Comparison of ENCODE assay signal across 17 cellular contexts in genomic region chrX:43573441-43574015, GRCh38.
"Had no signal": no experiment of that assay in that cellular context is flagged by ENCODE, and none has a peak within 500 bp of the region (broad histone marks: within the 10 kb centered on the region; RNA-seq: fewer than 3 reads in every experiment).

No MANE protein-coding gene starts in this region.

- ATAC-seq: naive thymus-derived CD8-positive, alpha-beta T cell; right cardiac atrium; stimulated activated effector memory CD8-positive, alpha-beta T cell treated with anti-CD3 and anti-CD28 coated beads, Interleukin-12 subunit alpha, Interleukin-12 subunit beta, amount 100 ng/mL, for 72 hours; stimulated activated naive CD8-positive, alpha-beta T cell treated with anti-CD3 and anti-CD28 coated beads, Interleukin-15, Interleukin-2, amounts not matched to agents 100 U/mL and 50 U/mL, for 24 hours; upper lobe of right lung had no signal

- DNase-seq: erythroblast; foreskin melanocyte; head of caudate nucleus; kidney; mesendoderm; naive thymus-derived CD8-positive, alpha-beta T cell; right cardiac atrium; stimulated activated CD4-positive, alpha-beta T cell treated with anti-CD3 and anti-CD28 coated beads, Interleukin-4, amount 100 ng/mL, for 1 hour; stimulated activated CD8-positive, alpha-beta memory T cell treated with anti-CD3 and anti-CD28 coated beads, Interleukin-4, amount 100 ng/mL, for 48 hours; stimulated activated naive CD8-positive, alpha-beta T cell treated with anti-CD3 and anti-CD28 coated beads, Interleukin-15, Interleukin-2, amounts not matched to agents 100 U/mL and 50 U/mL, for 24 hours; tibial artery; upper lobe of right lung had no signal

- H3K27ac Mint-ChIP-seq: dendritic cell treated with granulocyte-macrophage colony-stimulating factor and Interleukin-4, amounts not matched to agents 40 ng/mL and 50 ng/mL, for 4 days; naive thymus-derived CD8-positive, alpha-beta T cell; stimulated activated effector memory CD8-positive, alpha-beta T cell treated with anti-CD3 and anti-CD28 coated beads, Interleukin-12 subunit alpha, Interleukin-12 subunit beta, amount 100 ng/mL, for 72 hours had no signal

- H3K4me3 ChIP-seq: hepatocyte, smooth muscle cell, tibial artery, upper lobe of right lung, vagina had no signal

- H3K36me3 Mint-ChIP-seq: naive thymus-derived CD8-positive, alpha-beta T cell; stimulated activated effector memory CD8-positive, alpha-beta T cell treated with anti-CD3 and anti-CD28 coated beads, Interleukin-12 subunit alpha, Interleukin-12 subunit beta, amount 100 ng/mL, for 72 hours had no signal

- H3K4me1 Mint-ChIP-seq: naive thymus-derived CD8-positive, alpha-beta T cell; stimulated activated effector memory CD8-positive, alpha-beta T cell treated with anti-CD3 and anti-CD28 coated beads, Interleukin-12 subunit alpha, Interleukin-12 subunit beta, amount 100 ng/mL, for 72 hours had no signal

- H3K27me3 Mint-ChIP-seq: dendritic cell treated with granulocyte-macrophage colony-stimulating factor and Interleukin-4, amounts not matched to agents 40 ng/mL and 50 ng/mL, for 4 days had no signal

- H3K4me3 Mint-ChIP-seq: dendritic cell treated with granulocyte-macrophage colony-stimulating factor and Interleukin-4, amounts not matched to agents 40 ng/mL and 50 ng/mL, for 4 days; naive thymus-derived CD8-positive, alpha-beta T cell; stimulated activated effector memory CD8-positive, alpha-beta T cell treated with anti-CD3 and anti-CD28 coated beads, Interleukin-12 subunit alpha, Interleukin-12 subunit beta, amount 100 ng/mL, for 72 hours had no signal

- H3K9me3 Mint-ChIP-seq: dendritic cell treated with granulocyte-macrophage colony-stimulating factor and Interleukin-4, amounts not matched to agents 40 ng/mL and 50 ng/mL, for 4 days; naive thymus-derived CD8-positive, alpha-beta T cell; stimulated activated effector memory CD8-positive, alpha-beta T cell treated with anti-CD3 and anti-CD28 coated beads, Interleukin-12 subunit alpha, Interleukin-12 subunit beta, amount 100 ng/mL, for 72 hours had no signal
